ENCODE assay signal across 8 cellular contexts in the genomic region with DNA sequence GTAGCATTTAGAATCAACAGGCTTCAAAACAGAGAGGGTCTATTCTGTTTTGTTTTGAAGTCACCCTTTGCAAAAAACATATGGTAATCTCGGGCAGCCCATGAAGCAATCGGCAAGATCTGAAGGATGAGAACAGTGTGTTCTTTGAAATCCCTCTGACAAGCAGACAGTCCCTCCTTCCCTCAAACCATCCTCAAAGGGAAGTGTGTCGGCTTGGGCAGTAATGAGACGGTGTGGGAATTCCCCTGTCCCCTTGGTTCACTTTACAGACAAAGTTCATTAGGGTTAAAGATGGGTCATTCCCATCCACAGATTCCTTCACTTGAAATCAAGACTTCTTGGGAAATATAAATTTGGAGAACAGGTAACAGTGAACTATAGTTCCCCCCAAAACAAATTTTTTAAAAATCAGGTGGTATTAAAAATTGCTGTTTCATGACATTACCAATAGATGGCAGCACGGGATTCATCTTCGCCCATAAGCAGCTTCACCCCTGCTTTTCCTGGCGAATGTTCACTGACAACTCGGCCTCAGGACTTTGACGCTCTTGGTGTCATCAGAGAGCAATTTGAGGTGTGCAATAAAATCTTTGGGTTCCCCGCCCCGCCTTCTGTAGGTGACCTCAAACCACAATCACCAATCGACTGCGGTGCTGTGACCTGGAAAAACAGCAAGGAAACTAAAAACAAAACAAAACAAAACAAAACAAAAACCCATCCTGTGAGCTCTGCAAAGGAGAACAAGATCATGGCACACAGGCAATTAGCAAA.
A peak's percentile ranks its signal among the peaks of the same experiment; 100 is the strongest.
DNase-seq lines count a peak whose midpoint lies in the region; ATAC-seq and TF ChIP-seq lines count a peak whose summit lies in the region.

No MANE protein-coding gene starts in this region.

- DNase-seq in DMS79 treated with DMSO at 0.1 percent for 48 hours (lab: John Stamatoyannopoulos, UW): peak; percentile 39
- peak; percentile 63 for DNase-seq in LNCaP clone FGC (ENCODE audit: low read depth)
- peak; percentile 82 to 90 for DNase-seq in SJCRH30
- peak in 3 of 4 experiments; percentile 13 to 42 (median 41) for DNase-seq in activated naive CD4-positive, alpha-beta T cell (lab: John Stamatoyannopoulos, UW)
- DNase-seq in globus pallidus (ENCODE audit: low spot score): peak; percentile 73
- no peak for DNase-seq in progenitor cell of endocrine pancreas (ENCODE audit: low spot score, unreplicated experiment)
- no peak for DNase-seq in upper lobe of right lung

- peak; percentile 66 for TF ChIP-seq CTCF in LNCaP clone FGC (IDR thresholded peaks at IDR 0.05; ENCODE audit: control insufficient read depth, extremely low read depth, insufficient read depth)
- peak; percentile 84 for TF ChIP-seq CTCF in progenitor cell of endocrine pancreas (IDR thresholded peaks at IDR 0.05; ENCODE audit: unreplicated experiment)
- TF ChIP-seq CTCF in upper lobe of right lung (IDR thresholded peaks at IDR 0.05): peak; percentile 72

- H3K36me3 ChIP-seq in SJCRH30: no peaks in the 10 kb centered on the region
- no peaks in the 10 kb centered on the region for H3K36me3 ChIP-seq in upper lobe of right lung

- peak; percentile 68 for ATAC-seq in GM21825 (IDR thresholded peaks at IDR 0.05; ENCODE audit: unreplicated experiment)
- ATAC-seq in upper lobe of right lung: peak; percentile 86

- no peaks in the 10 kb centered on the region for H3K9me3 Mint-ChIP-seq in progenitor cell of endocrine pancreas (ENCODE audit: low read depth)

- H3K27ac ChIP-seq in SJCRH30 (peak overlapping the region; percentile 20; the same call in 1 of the 2 replicates), upper lobe of right lung (peak overlapping the region; percentile 32)

- intact Hi-C loops in upper lobe of right lung (cut with DNase I): loop anchor here (5.0 kb wide), 2 partner anchors 160 to 230 kb away; a partner anchor contains a TSS

- H3K27ac Mint-ChIP-seq in progenitor cell of endocrine pancreas: no peak overlapping the region

- H3K27me3 ChIP-seq in SJCRH30 (no peaks in the 10 kb centered on the region), upper lobe of right lung (no peaks in the 10 kb centered on the region)

- H3K4me3 ChIP-seq in LNCaP clone FGC (ENCODE audit: low read depth, low read length): no peak overlapping the region
- H3K4me3 ChIP-seq in SJCRH30: no peak overlapping the region
- H3K4me3 ChIP-seq in upper lobe of right lung: peak overlapping the region; percentile 31

- peaks cover 5% of the 10 kb centered on the region for H3K27me3 Mint-ChIP-seq in progenitor cell of endocrine pancreas

- H3K4me1 ChIP-seq in SJCRH30 (peaks cover 14% of the 10 kb centered on the region), upper lobe of right lung (peaks cover 16% of the 10 kb centered on the region)

- H3K36me3 Mint-ChIP-seq in progenitor cell of endocrine pancreas (ENCODE audit: insufficient read depth): no peaks in the 10 kb centered on the region

- no peaks in the 10 kb centered on the region for H3K9me3 ChIP-seq in SJCRH30 (replicated peaks)
- H3K9me3 ChIP-seq in upper lobe of right lung: no peaks in the 10 kb centered on the region

- no peak overlapping the region for H3K4me3 Mint-ChIP-seq in progenitor cell of endocrine pancreas (ENCODE audit: low read depth)

- peaks cover 7% of the 10 kb centered on the region for H3K4me1 Mint-ChIP-seq in progenitor cell of endocrine pancreas (ENCODE audit: low read depth)

Comparison
In these comparisons a context has a peak if more than half of its experiments do, and no peak if none do; other contexts are left out.
1. DNase-seq: peak in DMS79 treated with DMSO at 0.1 percent for 48 hours (single experiment), LNCaP clone FGC (single experiment), SJCRH30 (2 of 2), activated naive CD4-positive, alpha-beta T cell (3 of 4) and globus pallidus (single experiment); none in progenitor cell of endocrine pancreas (single experiment) and upper lobe of right lung (single experiment).
2. Peak in every context shown above with its lines, with median percentiles within 50 percentile points of each other: CTCF ChIP-seq.